In the genomic region with DNA sequence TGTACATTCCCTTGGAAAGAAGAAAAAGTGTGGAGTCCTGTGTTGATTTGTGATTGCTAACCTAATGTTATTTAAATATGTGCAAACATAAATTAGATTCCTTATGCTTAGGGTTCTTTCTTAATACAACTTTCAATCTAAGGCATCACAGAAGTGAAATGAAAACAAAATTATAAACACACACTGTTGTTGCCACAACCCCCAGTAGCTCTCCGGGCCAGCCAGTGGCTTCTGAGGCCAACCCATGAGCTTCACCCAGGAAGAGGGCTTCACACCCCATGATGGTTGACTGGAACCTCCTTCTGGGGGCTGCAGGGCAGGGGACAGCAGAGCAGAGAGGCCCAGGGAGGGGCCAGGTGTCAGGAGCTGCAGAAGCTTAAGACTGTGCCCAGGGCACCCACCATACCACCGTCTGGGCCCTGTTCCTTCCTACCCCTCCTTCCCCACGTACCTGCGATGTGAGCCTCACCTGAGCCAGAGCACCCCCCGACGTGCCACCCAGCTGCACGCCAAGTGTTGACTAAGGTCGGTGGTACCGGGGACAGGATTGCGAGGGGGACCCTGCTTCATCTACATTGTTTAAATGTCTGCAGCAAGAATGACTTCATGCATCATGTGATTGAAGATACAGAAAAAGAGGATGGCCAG, we compare ENCODE assay signal across 19 cellular contexts.
"Had no signal": no experiment of that assay in that cellular context is flagged by ENCODE, and none has a peak within 500 bp of the region (broad histone marks: within the 10 kb centered on the region; RNA-seq: fewer than 3 reads in every experiment).

No MANE protein-coding gene starts in this region.

- H3K4me2 ChIP-seq: SK-N-SH had no signal

- H3K4me3 ChIP-seq: MG63 had no signal

- H3K9me3 ChIP-seq: MG63, SK-N-SH had no signal

- DNase-seq: IMR-90, Karpas-422, KG1, MG63, NCI-H1092 treated with DMSO at 0.1 percent for 48 hours, NCI-H1436, NCI-H187, NCI-H2029, NCI-H2081 treated with DMSO at 0.1 percent for 48 hours, NCI-H2171, NCI-H226, NCI-H446, NCI-H510A, NCI-H524 treated with DMSO at 0.1 percent for 48 hours, NCI-H69, NCI-H774, SHP77, SK-N-SH had no signal

- H3K36me3 ChIP-seq: MG63 had no signal

- H3K27me3 ChIP-seq: MG63 had no signal

- H3K27ac ChIP-seq: RWPE1 had no signal
